Comparison of ENCODE assay signal across 17 cellular contexts in the genomic region with DNA sequence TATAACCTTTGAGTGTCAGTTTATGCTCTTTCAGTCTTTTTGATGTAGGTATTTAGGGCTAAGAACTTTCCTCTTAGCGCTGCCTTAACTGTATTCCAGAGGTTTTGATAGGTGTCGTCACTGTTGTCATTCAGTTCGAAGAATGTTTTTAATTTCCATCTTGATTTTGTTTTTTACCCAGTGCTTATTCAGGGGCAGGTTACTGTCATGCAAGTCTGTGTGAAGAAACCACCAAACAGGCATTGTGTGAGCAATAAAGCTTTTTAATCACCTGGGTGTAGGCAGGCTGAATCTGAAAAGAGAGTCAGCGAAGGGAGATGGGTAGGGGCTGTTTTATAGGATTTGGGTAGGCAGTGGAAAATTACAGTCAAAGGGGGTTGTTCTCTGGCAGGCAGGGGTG.
"Had no signal": no experiment of that assay in that cellular context is flagged by ENCODE, and none has a peak within 500 bp of the region (broad histone marks: within the 10 kb centered on the region; RNA-seq: fewer than 3 reads in every experiment).

No MANE protein-coding gene starts in this region.

- H3K27ac Mint-ChIP-seq: activated T-cell treated with anti-CD3 and anti-CD28 coated beads, Interleukin-2, amount 50 U/mL, for 24 hours; dendritic cell treated with granulocyte-macrophage colony-stimulating factor and Interleukin-4, amounts not matched to agents 40 ng/mL and 50 ng/mL, for 4 days; nephron had no signal

- H3K4me1 Mint-ChIP-seq: nephron had no signal

- DNase-seq: activated CD4-positive, alpha-beta T cell treated with anti-CD3 and anti-CD28 coated beads for 4 hours; activated T-cell treated with anti-CD3 and anti-CD28 coated beads, Interleukin-2, amount 50 U/mL, for 24 hours; aorta; effector memory CD4-positive, alpha-beta T cell; foreskin fibroblast; glutamatergic neuron; hypothalamus; kidney glomerular epithelial cell; mesenchymal stem cell; occipital lobe; stimulated activated CD4-positive, alpha-beta T cell treated with anti-CD3 and anti-CD28 coated beads, Interleukin-2, amount 100 ng/mL, for 48 hours; stimulated activated naive CD4-positive, alpha-beta T cell; trophoblast cell had no signal

- H3K4me3 ChIP-seq: breast epithelium, suprapubic skin had no signal

- H3K27me3 ChIP-seq: breast epithelium, suprapubic skin had no signal

- H3K4me1 ChIP-seq: breast epithelium, suprapubic skin had no signal

- H3K36me3 ChIP-seq: breast epithelium, suprapubic skin had no signal

- H3K4me3 Mint-ChIP-seq: activated T-cell treated with anti-CD3 and anti-CD28 coated beads, Interleukin-2, amount 50 U/mL, for 24 hours; dendritic cell treated with granulocyte-macrophage colony-stimulating factor and Interleukin-4, amounts not matched to agents 40 ng/mL and 50 ng/mL, for 4 days; nephron had no signal

- H3K9me3 Mint-ChIP-seq: activated T-cell treated with anti-CD3 and anti-CD28 coated beads, Interleukin-2, amount 50 U/mL, for 24 hours; nephron had no signal

- H3K27me3 Mint-ChIP-seq: activated T-cell treated with anti-CD3 and anti-CD28 coated beads, Interleukin-2, amount 50 U/mL, for 24 hours; dendritic cell treated with granulocyte-macrophage colony-stimulating factor and Interleukin-4, amounts not matched to agents 40 ng/mL and 50 ng/mL, for 4 days had no signal

- H3K27ac ChIP-seq: breast epithelium, suprapubic skin had no signal

- H3K9me3 ChIP-seq: breast epithelium, suprapubic skin had no signal
